7 cellular contexts compared by ENCODE assay signal in genomic region chr14:55107766-55108554, GRCh38. TPM values are rescaled to one million over a fixed set of nuclear protein-coding genes. Genes with fewer than 3 reads are reported as not detected.
DNase-seq lines count a peak whose midpoint lies in the region; ATAC-seq and TF ChIP-seq lines count a peak whose summit lies in the region.

No MANE protein-coding gene starts in this region.

- no peaks in the 10 kb centered on the region for H4K20me1 ChIP-seq in fibroblast of lung (ENCODE audit: control insufficient read depth, extremely low read depth, insufficient read depth, low read length)

- no peaks in the 10 kb centered on the region for H3K79me2 ChIP-seq in fibroblast of lung (ENCODE audit: control insufficient read depth, insufficient read depth, low read length)

- peak overlapping the region; percentile 84 for H3K4me2 ChIP-seq in fibroblast of lung (ENCODE audit: extremely low read depth, insufficient read depth, low read length)

- ATAC-seq in GM18502 (IDR thresholded peaks at IDR 0.05; ENCODE audit: poor library complexity, unreplicated experiment): peak; percentile 68

- peak overlapping the region; percentile 75 for H2AFZ ChIP-seq in fibroblast of lung (ENCODE audit: low read length)
- peak overlapping the region; percentile 21 for H2AFZ ChIP-seq in neuron (ENCODE audit: low read depth, low read length)

- TF ChIP-seq POLR2A in vagina (IDR thresholded peaks at IDR 0.05): peak in 1 of 2 donors; percentile 43

- H3K27ac ChIP-seq in fibroblast of lung (ENCODE audit: insufficient read depth, low read length): peak overlapping the region; percentile 99
- H3K27ac ChIP-seq in vagina: peak overlapping the region; percentile 98

- peak; percentile 97 for DNase-seq in M059J (ENCODE audit: low read depth)
- peak; percentile 65 for DNase-seq in activated CD8-positive, alpha-beta memory T cell treated with anti-CD3 and anti-CD28 coated beads, Interleukin-2, amount 50 U/mL, for 48 hours
- peak; percentile 98 for DNase-seq in fibroblast of lung (ENCODE audit: low read depth in 2 of 2)
- DNase-seq in vagina (ENCODE audit: extremely low spot score in 2 of 2): peak in 1 of 2 donors; percentile 97
- DNase-seq in NCI-H774 (lab: John Stamatoyannopoulos, UW): no peak

- intact Hi-C loops in vagina (cut with DNase I): no loop called here

- TF ChIP-seq CTCF in fibroblast of lung (conservative IDR thresholded peaks at IDR 0.05 in 1 of 2, IDR thresholded peaks at IDR 0.05 in 1 of 2; ENCODE audit: low read depth in 1 of 2, low read length in 2 of 2) (no peak), vagina (IDR thresholded peaks at IDR 0.05) (no peak)

- peaks cover 19% of the 10 kb centered on the region for H3K4me1 ChIP-seq in fibroblast of lung (ENCODE audit: control insufficient read depth, extremely low read depth, insufficient read depth, low read length)
- peaks cover 14% of the 10 kb centered on the region for H3K4me1 ChIP-seq in neuron (ENCODE audit: insufficient read depth, low read length)
- peaks cover 60% of the 10 kb centered on the region for H3K4me1 ChIP-seq in vagina

- no peaks in the 10 kb centered on the region for H3K27me3 ChIP-seq in fibroblast of lung (ENCODE audit: control insufficient read depth, insufficient read depth, low read length)
- H3K27me3 ChIP-seq in neuron (ENCODE audit: insufficient read depth, low read length): no peaks in the 10 kb centered on the region
- H3K27me3 ChIP-seq in vagina: no peaks in the 10 kb centered on the region

- H3K36me3 ChIP-seq in fibroblast of lung (ENCODE audit: control insufficient read depth, insufficient read depth, low read length): no peaks in the 10 kb centered on the region
- H3K36me3 ChIP-seq in neuron (ENCODE audit: insufficient read depth, low read length): no peaks in the 10 kb centered on the region
- no peaks in the 10 kb centered on the region for H3K36me3 ChIP-seq in vagina

- H3K4me3 ChIP-seq in fibroblast of lung (replicated peaks in 1 of 4; ENCODE audit: control extremely low read depth in 1 of 4, insufficient read depth in 1 of 4, low read depth in 3 of 4, low read length in 4 of 4) (peak overlapping the region in 1 of 4 experiments; percentile 33), neuron (ENCODE audit: low read length) (no peak overlapping the region), vagina (no peak overlapping the region)

- H3K9me3 ChIP-seq in fibroblast of lung (ENCODE audit: control insufficient read depth, insufficient read depth, low read depth, low read length) (peaks cover 3% of the 10 kb centered on the region), neuron (ENCODE audit: low read length) (peaks cover 2% of the 10 kb centered on the region), vagina (no peaks in the 10 kb centered on the region)

- peak overlapping the region; percentile 78 for H3K9ac ChIP-seq in fibroblast of lung (ENCODE audit: insufficient read depth, low read length)

RNA-seq across cellular contexts. Expression of gene LGALS3, which starts 21.1 kb away (rescaled TPM):
- 56.2 and 80.1 TPM in 2 replicates for total RNA-seq in M059J (2014; rRNA removed; shearing (Covaris generic))
- total RNA-seq in fibroblast of lung (430 and 434 TPM in 2 replicates), vagina (417 TPM)
- 333 and 398 TPM in 2 replicates for polyA plus RNA-seq in fibroblast of lung
- 345 and 493 TPM in 2 replicates for polyA plus RNA-seq in fibroblast of lung (2012)
- polyA minus RNA-seq in fibroblast of lung (ENCODE audit: low replicate concordance): 110 and 113 TPM in 2 replicates

RNA-seq across cellular contexts. Expression of gene MAPK1IP1L, which starts 56.5 kb away (rescaled TPM):
- total RNA-seq in M059J (2014; rRNA removed; shearing (Covaris generic)): 168 and 201 TPM in 2 replicates
- total RNA-seq in fibroblast of lung (14.1 and 16.5 TPM in 2 replicates), vagina (39.3 TPM)
- polyA plus RNA-seq in fibroblast of lung: 82.3 and 103 TPM in 2 replicates
- 54.5 and 66.4 TPM in 2 replicates for polyA plus RNA-seq in fibroblast of lung (2012)
- 515 and 704 TPM in 2 replicates for polyA minus RNA-seq in fibroblast of lung (ENCODE audit: low replicate concordance)
